30 cellular contexts compared by ENCODE assay signal in genomic region chr10:70769121-70769520, GRCh38. TPM values are rescaled to one million over a fixed set of nuclear protein-coding genes. Genes with fewer than 3 reads are reported as not detected.
"Had no signal": no experiment of that assay in that cellular context is flagged by ENCODE, and none has a peak within 500 bp of the region (broad histone marks: within the 10 kb centered on the region; RNA-seq: fewer than 3 reads in every experiment).

No MANE protein-coding gene starts in this region.

- H3K27me3 Mint-ChIP-seq: central memory CD8-positive, alpha-beta T cell had no signal

- H3K9me3 ChIP-seq: ascending aorta, esophagus muscularis mucosa, gastrocnemius medialis had no signal

- H3K4me3 Mint-ChIP-seq: activated naive CD4-positive, alpha-beta T cell treated with anti-CD3 and anti-CD28 coated beads for 36 hours; activated naive CD8-positive, alpha-beta T cell treated with anti-CD3 and anti-CD28 coated beads, Interleukin-2, amount 10 ng/mL, durations not matched to agents 7 days and 5 days; activated T-helper 1 cell treated with anti-CD3 and anti-CD28 coated beads, Interleukin-12 subunit alpha, Interleukin-12 subunit beta, Interleukin-2, Interleukin-4 antibody, amounts not matched to agents 30 ng/mL and 10 ng/mL and 1 ng/mL, durations not matched to agents 14 hours and 24 hours and 36 hours; brain; central memory CD8-positive, alpha-beta T cell; dendritic cell treated with granulocyte-macrophage colony-stimulating factor and Interleukin-4, amounts not matched to agents 40 ng/mL and 50 ng/mL, for 4 days; endodermal cell had no signal

- H3K4me3 ChIP-seq: ascending aorta, coronary artery, dorsolateral prefrontal cortex, esophagus muscularis mucosa, gastrocnemius medialis, heart left ventricle had no signal

- H3K4me1 Mint-ChIP-seq: activated naive CD8-positive, alpha-beta T cell treated with anti-CD3 and anti-CD28 coated beads, Interleukin-2, amount 10 ng/mL, durations not matched to agents 7 days and 5 days; brain; central memory CD8-positive, alpha-beta T cell; endodermal cell had no signal

- H3K4me1 ChIP-seq: ascending aorta, esophagus muscularis mucosa, foreskin keratinocyte, gastrocnemius medialis, heart left ventricle had no signal

- H3K9me3 Mint-ChIP-seq: activated naive CD4-positive, alpha-beta T cell treated with anti-CD3 and anti-CD28 coated beads, Interleukin-2, amount 50 U/mL, for 72 hours; central memory CD8-positive, alpha-beta T cell had no signal

- H3K27me3 ChIP-seq: ascending aorta, dorsolateral prefrontal cortex, esophagus muscularis mucosa, gastrocnemius medialis, heart left ventricle had no signal

- DNase-seq: activated CD4-positive, alpha-beta T cell treated with anti-CD3 and anti-CD28 coated beads for 48 hours; activated CD4-positive, alpha-beta T cell treated with anti-CD3 and anti-CD28 coated beads, Interleukin-2, amount 50 U/mL, for 1 hour; activated CD4-positive, alpha-beta T cell treated with anti-CD3 and anti-CD28 coated beads, Interleukin-2, amount 50 U/mL, for 48 hours; activated CD4-positive, CD25-positive, alpha-beta regulatory T cell; activated gamma-delta T cell treated with Interleukin-2 at 50 U/mL for 16 hours; activated naive CD8-positive, alpha-beta T cell treated with anti-CD3 and anti-CD28 coated beads, Interleukin-2, amount 10 ng/mL, durations not matched to agents 7 days and 5 days; activated T-cell treated with anti-CD3 and anti-CD28 coated beads, Interleukin-2, amount 50 U/mL, for 1 hour; dorsolateral prefrontal cortex; effector memory CD4-positive, alpha-beta T cell; endodermal cell; foreskin keratinocyte; gastrocnemius medialis; glutamatergic neuron; T-helper 2 cell had no signal

- H3K27ac ChIP-seq: ascending aorta, coronary artery, dorsolateral prefrontal cortex, esophagus muscularis mucosa, foreskin keratinocyte, gastrocnemius medialis, heart left ventricle had no signal

- ATAC-seq: activated naive CD4-positive, alpha-beta T cell treated with anti-CD3 and anti-CD28 coated beads, Interleukin-2, amount 50 U/mL, for 72 hours; foreskin keratinocyte; gastrocnemius medialis; heart left ventricle had no signal

- H3K27ac Mint-ChIP-seq: activated naive CD4-positive, alpha-beta T cell treated with anti-CD3 and anti-CD28 coated beads for 36 hours; activated naive CD4-positive, alpha-beta T cell treated with anti-CD3 and anti-CD28 coated beads, Interleukin-2, amount 50 U/mL, for 72 hours; activated naive CD8-positive, alpha-beta T cell treated with anti-CD3 and anti-CD28 coated beads, Interleukin-2, amount 10 ng/mL, durations not matched to agents 7 days and 5 days; activated T-helper 1 cell treated with anti-CD3 and anti-CD28 coated beads, Interleukin-12 subunit alpha, Interleukin-12 subunit beta, Interleukin-2, Interleukin-4 antibody, amounts not matched to agents 30 ng/mL and 10 ng/mL and 1 ng/mL, durations not matched to agents 14 hours and 24 hours and 36 hours; activated T-helper 2 cell treated with anti-CD3 and anti-CD28 coated beads, Interferon-gamma antibody, Interleukin-2, Interleukin-4, amounts not matched to agents 10 μg/mL and 5 μg/mL and 100 μg/mL, durations not matched to agents 14 hours and 24 hours and 36 hours; brain; dendritic cell treated with granulocyte-macrophage colony-stimulating factor and Interleukin-4, amounts not matched to agents 40 ng/mL and 50 ng/mL, for 4 days; endodermal cell had no signal

- H3K36me3 ChIP-seq: ascending aorta, esophagus muscularis mucosa, gastrocnemius medialis, heart left ventricle had no signal

RNA-seq across cellular contexts. Expression of gene TBATA, which starts 16.1 kb away (rescaled TPM):
- total RNA-seq: activated naive CD4-positive, alpha-beta T cell treated with anti-CD3 and anti-CD28 coated beads for 36 hours; activated naive CD4-positive, alpha-beta T cell treated with anti-CD3 and anti-CD28 coated beads, Interleukin-2, amount 50 U/mL, for 72 hours; activated naive CD8-positive, alpha-beta T cell treated with anti-CD3 and anti-CD28 coated beads, Interleukin-2, amount 10 ng/mL, durations not matched to agents 7 days and 5 days; activated T-helper 1 cell treated with anti-CD3 and anti-CD28 coated beads, Interleukin-12 subunit alpha, Interleukin-12 subunit beta, Interleukin-2, Interleukin-4 antibody, amounts not matched to agents 30 ng/mL and 10 ng/mL and 1 ng/mL, durations not matched to agents 14 hours and 24 hours and 36 hours; activated T-helper 2 cell treated with anti-CD3 and anti-CD28 coated beads, Interferon-gamma antibody, Interleukin-2, Interleukin-4, amounts not matched to agents 10 μg/mL and 5 μg/mL and 100 μg/mL, durations not matched to agents 14 hours and 24 hours and 36 hours; ascending aorta; bronchial epithelial cell; cardiac septum; cerebellum; dorsolateral prefrontal cortex; endodermal cell; epithelial cell of proximal tubule; esophagus muscularis mucosa; foreskin keratinocyte; gastrocnemius medialis; heart left ventricle; T-helper 1 cell treated with Interleukin-12 subunit alpha and Interleukin-12 subunit beta and Interleukin-4 antibody, amounts not matched to agents 30 ng/mL and 1 ng/mL, for 36 hours had no signal
- polyA plus RNA-seq: foreskin keratinocyte, heart left ventricle had no signal
